ENCODE assay signal across 16 cellular contexts in genomic region chr1:241482761-241483250, GRCh38. TPM values are rescaled to one million over a fixed set of nuclear protein-coding genes. Genes with fewer than 3 reads are reported as not detected.
DNase-seq lines count a peak whose midpoint lies in the region; TF ChIP-seq lines count a peak whose summit lies in the region.
"Had no signal": no experiment of that assay in that cellular context is flagged by ENCODE, and none has a peak within 500 bp of the region (broad histone marks: within the 10 kb centered on the region; RNA-seq: fewer than 3 reads in every experiment).

No MANE protein-coding gene starts in this region.

- H3K4me1 ChIP-seq in SJCRH30 (peaks cover 10% of the 10 kb centered on the region), sigmoid colon (no peaks in the 10 kb centered on the region)
- H3K4me1 ChIP-seq: tibial nerve had no signal

- H3K27ac ChIP-seq in SJCRH30 (peak overlapping the region; percentile 41), sigmoid colon (no peak overlapping the region)
- H3K27ac ChIP-seq: C4-2B, tibial nerve had no signal

- no peaks in the 10 kb centered on the region for H3K4me1 Mint-ChIP-seq in nephron progenitor cell
- H3K4me1 Mint-ChIP-seq: mesothelial cell of epicardium had no signal

- H3K36me3 ChIP-seq in SJCRH30 (no peaks in the 10 kb centered on the region), sigmoid colon (no peaks in the 10 kb centered on the region)
- H3K36me3 ChIP-seq: tibial nerve had no signal

- 28 to 59% methylated on average over 1 of the region's 1 CpG for WGBS in sigmoid colon, 2 donors

- intact Hi-C loops in sigmoid colon (cut with DNase I) = no loop called here

- no peak overlapping the region for H3K4me3 ChIP-seq in SJCRH30
- H3K4me3 ChIP-seq in fibroblast of the aortic adventitia (ENCODE audit: low read depth, low read length) = no peak overlapping the region
- no peak overlapping the region for H3K4me3 ChIP-seq in sigmoid colon
- H3K4me3 ChIP-seq: tibial nerve had no signal

- TF ChIP-seq POLR2A in sigmoid colon (IDR thresholded peaks at IDR 0.05) = no peak

- no peak for TF ChIP-seq CTCF in fibroblast of the aortic adventitia (IDR thresholded peaks at IDR 0.05; ENCODE audit: insufficient read depth, low read length)
- no peak for TF ChIP-seq CTCF in nephron progenitor cell (IDR thresholded peaks at IDR 0.05)
- TF ChIP-seq CTCF in sigmoid colon (IDR thresholded peaks at IDR 0.05) = no peak

- no peaks in the 10 kb centered on the region for H3K27me3 ChIP-seq in SJCRH30
- no peaks in the 10 kb centered on the region for H3K27me3 ChIP-seq in sigmoid colon
- H3K27me3 ChIP-seq: tibial nerve had no signal

- peaks cover 5% of the 10 kb centered on the region for H3K36me3 Mint-ChIP-seq in nephron progenitor cell (ENCODE audit: low read depth)
- H3K36me3 Mint-ChIP-seq: mesothelial cell of epicardium had no signal

- H3K27ac Mint-ChIP-seq in nephron progenitor cell = no peak overlapping the region
- H3K27ac Mint-ChIP-seq: mesothelial cell of epicardium had no signal

- H3K9me3 Mint-ChIP-seq in nephron progenitor cell = peaks cover 8% of the 10 kb centered on the region

- DNase-seq in A172 (ENCODE audit: low spot score) = peak; percentile 97
- DNase-seq in EL = peak; percentile 93
- DNase-seq in SJCRH30 = peak in 1 of 2 experiments; percentile 33
- peak; percentile 63 for DNase-seq in fibroblast of the aortic adventitia (ENCODE audit: low read depth)
- DNase-seq in nephron progenitor cell = no peak
- no peak for DNase-seq in NCI-H1436 treated with DMSO at 0.1 percent for 48 hours (lab: John Stamatoyannopoulos, UW)
- DNase-seq in sigmoid colon = no peak
- no peak for DNase-seq in NOMO-1 treated with DMSO at 0.1 percent for 48 hours (lab: John Stamatoyannopoulos, UW; ENCODE audit: unreplicated experiment)
- DNase-seq: hippocampal formation, Kasumi-1, NCI-H2171 treated with DMSO at 0.1 percent for 48 hours, retina, SIG-M5 had no signal

- H3K27me3 Mint-ChIP-seq in nephron progenitor cell (ENCODE audit: low read depth, poor library complexity) = no peaks in the 10 kb centered on the region

- H3K4me3 Mint-ChIP-seq in nephron progenitor cell = no peak overlapping the region
- H3K4me3 Mint-ChIP-seq: mesothelial cell of epicardium had no signal

- H3K9me3 ChIP-seq in SJCRH30 (replicated peaks) (no peaks in the 10 kb centered on the region), sigmoid colon (no peaks in the 10 kb centered on the region)
- H3K9me3 ChIP-seq: tibial nerve had no signal

- TF ChIP-seq EP300 in sigmoid colon (IDR thresholded peaks at IDR 0.05) = no peak

RNA-seq across cellular contexts. Expression of gene FH, which starts 36.7 kb away (rescaled TPM):
- 351 and 373 TPM in 2 replicates for total RNA-seq in A172 (2014; rRNA removed; shearing (Covaris generic))
- total RNA-seq in SJCRH30 (2014; rRNA removed; shearing (Covaris generic)) = 87.5 and 97.5 TPM in 2 replicates
- total RNA-seq in fibroblast of the aortic adventitia (ENCODE audit: low replicate concordance) (47.1 and 99.7 TPM in 2 replicates), sigmoid colon (10 to 100 TPM; 39.9 to 69.2 (median 53.2) TPM)
- polyA plus RNA-seq in sigmoid colon = 100 to 1,000 TPM in 1 of 3 donors, 10 to 100 TPM in 2; 75.0 to 125 (median 79.3) TPM

RNA-seq across cellular contexts. Expression of gene KMO, which starts 49.4 kb away (rescaled TPM):
- 2.4 TPM in 1 of 2 replicates, not detected in the other for total RNA-seq in A172 (2014; rRNA removed; shearing (Covaris generic))
- total RNA-seq in SJCRH30 (2014; rRNA removed; shearing (Covaris generic)) = 0.04 TPM in 1 of 2 replicates, not detected in the other
- not detected in 2 replicates for total RNA-seq in fibroblast of the aortic adventitia (ENCODE audit: low replicate concordance)
- 1 to 10 TPM in 2 of 4 donors, under 1 TPM in 2; 0.27 to 5.4 (median 0.73) TPM for total RNA-seq in sigmoid colon
- polyA plus RNA-seq in sigmoid colon = 1 to 10 TPM; 1.8 to 3.7 (median 2.7) TPM
- total RNA-seq: mesothelial cell of epicardium had no signal

Comparison
In these comparisons a context has a peak if more than half of its experiments do, and no peak if none do; other contexts are left out.
1. DNase-seq: peak in A172 (single experiment), EL (single experiment) and fibroblast of the aortic adventitia (single experiment); none in nephron progenitor cell (single experiment), NCI-H1436 treated with DMSO at 0.1 percent for 48 hours (single experiment), sigmoid colon (single experiment) and NOMO-1 treated with DMSO at 0.1 percent for 48 hours (single experiment).